Comparison of ENCODE assay signal across 1 cellular context in genomic region chr2:192195548-192196418, GRCh38.
TF ChIP-seq lines count a peak whose summit lies in the region.

No MANE protein-coding gene starts in this region.

TF ChIP-seq in GM23338, 12 proteins besides CTCF, POLR2A, EP300 and RAD21 (continued from another document):
- TF ChIP-seq ZNF462 (CRISPR knock-in tag; IDR thresholded peaks at IDR 0.05): no peak
- no peak for TF ChIP-seq JUNB (IDR thresholded peaks at IDR 0.05; ENCODE audit: unreplicated experiment)
- TF ChIP-seq ETS1 (IDR thresholded peaks at IDR 0.05): no peak
- TF ChIP-seq ZNF114 (CRISPR knock-in tag; IDR thresholded peaks at IDR 0.05): no peak
- no peak for TF ChIP-seq POLR2AphosphoS5 (IDR thresholded peaks at IDR 0.05; ENCODE audit: low read depth)
